ENCODE assay signal across 1 cellular context in genomic region chr17:66200685-66201092, GRCh38.
TF ChIP-seq lines count a peak whose summit lies in the region.

No MANE protein-coding gene starts in this region.

TF ChIP-seq in GM12878, 131 proteins besides CTCF, POLR2A, EP300 and RAD21:
- TF ChIP-seq SMAD5 (IDR thresholded peaks at IDR 0.05; ENCODE audit: low read depth) = no peak
- TF ChIP-seq NBN (IDR thresholded peaks at IDR 0.05) = peak; percentile 49; the same call in 1 of the 2 replicates
- TF ChIP-seq BCL3 (IDR thresholded peaks at IDR 0.05; ENCODE audit: borderline replicate concordance, insufficient read depth, low read depth, low read length, poor library complexity, severe bottlenecking) = peak; percentile 23
- TF ChIP-seq PBX3 (IDR thresholded peaks at IDR 0.05; ENCODE audit: insufficient replicate concordance, low read depth, low read length) = no peak
- peak; percentile 66; the same call in 1 of the 3 replicates for TF ChIP-seq POU2F2 (IDR thresholded peaks at IDR 0.05; ENCODE audit: borderline replicate concordance, low read depth, low read length)
- peak; percentile 98 for TF ChIP-seq BHLHE40 (IDR thresholded peaks at IDR 0.05; ENCODE audit: borderline replicate concordance in 1 of 2, low read depth in 2 of 2, low read length in 1 of 2)
- TF ChIP-seq PML (IDR thresholded peaks at IDR 0.05; ENCODE audit: low read length) = no peak
- TF ChIP-seq IKZF2 (IDR thresholded peaks at IDR 0.05) = peak in 1 of 2 experiments; percentile 31; a peak in 2 of 4 replicates
- 0 out of 2 replicates have a peak, but pooled peaks have one; percentile 34 for TF ChIP-seq HDGF (IDR thresholded peaks at IDR 0.05)
- TF ChIP-seq FOXK2 (IDR thresholded peaks at IDR 0.05) = 0 out of 2 replicates have a peak, but pooled peaks have one; percentile 40
- peak; percentile 41; the same call in 1 of the 2 replicates for TF ChIP-seq SMC3 (IDR thresholded peaks at IDR 0.05; ENCODE audit: borderline replicate concordance, low read length)
- TF ChIP-seq SMARCA5 (IDR thresholded peaks at IDR 0.05) = 0 out of 2 replicates have a peak, but pooled peaks have one; percentile 39
- 0 out of 2 replicates have a peak, but pooled peaks have one; percentile 17 for TF ChIP-seq IKZF1 (conservative IDR thresholded peaks at IDR 0.05)
- TF ChIP-seq CREB1 (IDR thresholded peaks at IDR 0.05; ENCODE audit: low read depth) = no peak
